Comparison of ENCODE assay signal across 1 cellular context in genomic region chrX:18425199-18426003, GRCh38.
TF ChIP-seq lines count a peak whose summit lies in the region.

CDKL5 (plus strand) TSS chrX:18425608; CDS start chrX:18507097, 81,489 bp downstream.

TF ChIP-seq in HepG2, 621 proteins besides CTCF, POLR2A, EP300 and RAD21 (continued from another document):
- no peak for TF ChIP-seq ZNF646 (CRISPR knock-in tag; IDR thresholded peaks at IDR 0.05)
- TF ChIP-seq POLR2AphosphoS2 (IDR thresholded peaks at IDR 0.05; ENCODE audit: low read depth, low read length), result no peak
- TF ChIP-seq POLR2G (IDR thresholded peaks at IDR 0.05; ENCODE audit: low read depth, low read length), result peak; percentile 67
- TF ChIP-seq TBX2 (CRISPR knock-in tag; IDR thresholded peaks at IDR 0.05; ENCODE audit: borderline replicate concordance), result no peak; the same call in 1 of the 2 replicates
- no peak for TF ChIP-seq PLRG1 (conservative IDR thresholded peaks at IDR 0.05)
- no peak for TF ChIP-seq MYC (CRISPR knock-in tag; IDR thresholded peaks at IDR 0.05; ENCODE audit: borderline replicate concordance)
- TF ChIP-seq ZNF746 (CRISPR knock-in tag; IDR thresholded peaks at IDR 0.05), result no peak
- TF ChIP-seq ZNF232 (CRISPR knock-in tag; IDR thresholded peaks at IDR 0.05; ENCODE audit: borderline replicate concordance), result no peak
- 0 out of 2 replicates have a peak, but pooled peaks have one; percentile 37 for TF ChIP-seq KMT2B (CRISPR knock-in tag; IDR thresholded peaks at IDR 0.05)
- TF ChIP-seq PHF5A (CRISPR knock-in tag; IDR thresholded peaks at IDR 0.05; ENCODE audit: low read depth, unreplicated experiment), result no peak
- no peak for TF ChIP-seq ZNF496 (CRISPR knock-in tag; IDR thresholded peaks at IDR 0.05; ENCODE audit: insufficient replicate concordance)
- TF ChIP-seq ZNF563 (CRISPR knock-in tag; IDR thresholded peaks at IDR 0.05), result 0 out of 2 replicates have a peak, but pooled peaks have one; percentile 22
- no peak for TF ChIP-seq RARA (CRISPR knock-in tag; IDR thresholded peaks at IDR 0.05)
- TF ChIP-seq ZMYM4 (CRISPR knock-in tag; IDR thresholded peaks at IDR 0.05), result peak; percentile 82
- no peak for TF ChIP-seq ADNP (CRISPR knock-in tag; IDR thresholded peaks at IDR 0.05)
- no peak for TF ChIP-seq ZNF10 (CRISPR knock-in tag; IDR thresholded peaks at IDR 0.05; ENCODE audit: borderline replicate concordance, low read depth)
- TF ChIP-seq ARID2 (CRISPR knock-in tag; IDR thresholded peaks at IDR 0.05; ENCODE audit: borderline replicate concordance), result no peak
- no peak for TF ChIP-seq CHD2 (IDR thresholded peaks at IDR 0.05; ENCODE audit: low read depth, low read length)
- TF ChIP-seq HMG20A (CRISPR knock-in tag; IDR thresholded peaks at IDR 0.05; ENCODE audit: borderline replicate concordance), result no peak
- TF ChIP-seq ZNF674 (CRISPR knock-in tag; IDR thresholded peaks at IDR 0.05; ENCODE audit: low read depth), result no peak
- no peak for TF ChIP-seq SNRNP70 (IDR thresholded peaks at IDR 0.05; ENCODE audit: low read depth, low read length)
- TF ChIP-seq FLYWCH1 (CRISPR knock-in tag; IDR thresholded peaks at IDR 0.05), result no peak
- no peak for TF ChIP-seq JUN (CRISPR knock-in tag; IDR thresholded peaks at IDR 0.05)
- 0 out of 2 replicates have a peak, but pooled peaks have one; percentile 19 for TF ChIP-seq MAX (IDR thresholded peaks at IDR 0.05)
- no peak for TF ChIP-seq E2F5 (CRISPR knock-in tag; conservative IDR thresholded peaks at IDR 0.05)
- peak; percentile 3; the same call in 1 of the 2 replicates for TF ChIP-seq TFDP1 (CRISPR knock-in tag; IDR thresholded peaks at IDR 0.05; ENCODE audit: borderline replicate concordance)
- TF ChIP-seq HNRNPUL1 (IDR thresholded peaks at IDR 0.05; ENCODE audit: low read depth, low read length), result no peak
- TF ChIP-seq RELA (CRISPR knock-in tag; IDR thresholded peaks at IDR 0.05), result no peak
- no peak for TF ChIP-seq STAT5B (CRISPR knock-in tag; IDR thresholded peaks at IDR 0.05)
- no peak for TF ChIP-seq ZNF329 (CRISPR knock-in tag; IDR thresholded peaks at IDR 0.05; ENCODE audit: low read depth)
- TF ChIP-seq DRAP1 (CRISPR knock-in tag; IDR thresholded peaks at IDR 0.05), result peak; percentile 98
- peak; percentile 35; the same call in 1 of the 2 replicates for TF ChIP-seq GABPB1 (CRISPR knock-in tag; IDR thresholded peaks at IDR 0.05)
- TF ChIP-seq CEBPZ (IDR thresholded peaks at IDR 0.05; ENCODE audit: low read length), result no peak
- TF ChIP-seq PHF21A (CRISPR knock-in tag; IDR thresholded peaks at IDR 0.05), result peak; percentile 41; the same call in 1 of the 2 replicates
